Comparison of ENCODE assay signal across 9 cellular contexts in the genomic region with DNA sequence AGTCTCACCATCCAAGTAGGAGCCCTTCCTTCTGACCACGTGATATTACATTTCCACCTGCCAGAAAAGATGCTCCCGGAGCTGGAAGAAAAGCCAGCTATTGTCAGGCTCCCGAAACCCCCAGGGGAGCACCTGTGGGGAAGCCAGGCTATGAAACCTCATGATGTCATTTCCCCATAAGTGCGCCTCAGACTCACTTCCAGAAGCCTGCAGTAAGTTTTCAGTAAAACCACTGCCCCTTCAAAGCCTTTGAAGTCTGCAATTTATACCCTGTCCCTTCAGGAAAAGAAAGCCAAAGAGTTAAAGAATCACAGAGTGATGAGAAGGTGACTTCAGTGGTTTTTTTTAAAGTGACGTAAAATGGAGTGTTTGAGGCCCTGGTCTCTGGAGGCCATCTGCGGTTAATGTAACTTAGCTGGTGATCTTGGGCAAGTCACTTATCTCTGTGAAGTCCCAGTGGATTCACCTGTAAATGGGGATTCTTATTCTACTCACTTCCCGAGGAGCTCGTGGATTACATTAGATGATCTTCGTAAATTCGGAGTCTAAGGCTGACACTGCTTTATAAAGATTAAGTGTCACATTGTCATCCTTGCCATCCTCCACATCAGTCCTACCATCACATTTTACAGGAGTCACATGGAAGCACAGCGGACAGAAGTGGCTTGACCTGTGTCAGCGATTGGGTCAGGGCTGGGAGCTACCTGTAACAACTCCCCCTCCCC.
DNase-seq lines count a peak whose midpoint lies in the region; ATAC-seq and TF ChIP-seq lines count a peak whose summit lies in the region.
"Had no signal": no experiment of that assay in that cellular context is flagged by ENCODE, and none has a peak within 500 bp of the region (broad histone marks: within the 10 kb centered on the region; RNA-seq: fewer than 3 reads in every experiment).

No MANE protein-coding gene starts in this region.

- H3K4me3 ChIP-seq in epithelial cell of esophagus (ENCODE audit: low read length), result no peak overlapping the region

- DNase-seq in epithelial cell of esophagus (ENCODE audit: low read depth) (peak; percentile 4), superior temporal gyrus (ENCODE audit: extremely low spot score) (no peak), AG08395 (ENCODE audit: low spot score) (no peak), DMS79 treated with DMSO at 0.1 percent for 48 hours (lab: John Stamatoyannopoulos, UW) (no peak)
- DNase-seq in activated CD4-positive, CD25-positive, alpha-beta regulatory T cell treated with anti-CD3 and anti-CD28 coated beads, Interleukin-2, amount 50 U/mL, for 72 hours, result no peak
- DNase-seq: activated effector memory CD4-positive, alpha-beta T cell treated with Interleukin-2 at 50 U/mL for 16 hours had no signal

- TF ChIP-seq CTCF in epithelial cell of esophagus (IDR thresholded peaks at IDR 0.05; ENCODE audit: insufficient read depth, low read depth, low read length, missing control alignments), result no peak

- ATAC-seq in GM18502 (IDR thresholded peaks at IDR 0.05; ENCODE audit: poor library complexity, unreplicated experiment), result peak; percentile 66
- peak; percentile 66 for ATAC-seq in GM21381 (IDR thresholded peaks at IDR 0.05; ENCODE audit: unreplicated experiment)
- ATAC-seq in HG03196 (IDR thresholded peaks at IDR 0.05; ENCODE audit: unreplicated experiment), result peak; percentile 71
